In the genomic region with DNA sequence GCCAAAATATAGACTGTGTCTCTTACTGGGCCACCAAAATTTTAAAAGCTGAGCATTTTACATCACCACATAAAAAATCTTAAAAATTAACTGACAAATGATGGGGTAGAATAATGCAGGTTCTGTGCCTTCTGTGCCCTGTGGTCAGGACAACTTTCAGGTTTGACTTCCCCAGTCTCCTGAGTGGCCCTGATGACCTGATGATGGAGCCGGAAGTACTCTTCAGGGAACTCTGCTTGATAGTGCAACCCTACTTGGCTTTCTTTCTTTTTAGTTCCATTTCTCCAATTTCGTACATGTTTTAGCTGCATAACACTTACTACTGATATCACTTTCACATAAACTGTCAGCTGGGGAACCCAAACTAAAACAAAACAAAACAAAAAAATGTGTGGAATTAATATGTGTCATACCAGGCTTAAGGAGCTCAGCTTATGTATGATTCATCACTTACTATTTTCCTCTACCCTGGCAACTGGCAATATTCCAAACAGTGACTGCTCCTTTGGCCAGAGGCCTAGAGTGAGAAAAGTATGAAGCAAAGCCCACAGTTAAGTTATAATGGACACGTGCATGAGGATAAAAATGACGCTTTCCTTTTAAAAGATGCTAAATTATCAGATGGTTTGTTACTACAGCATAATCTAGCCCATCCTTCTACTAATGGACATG, we compare ENCODE assay signal across 8 cellular contexts.
DNase-seq lines count a peak whose midpoint lies in the region; ATAC-seq, FAIRE-seq and TF ChIP-seq lines count a peak whose summit lies in the region.

No MANE protein-coding gene starts in this region.

- H3K27me3 ChIP-seq in A673 (replicated peaks; ENCODE audit: insufficient read depth, low read depth, low read length, poor library complexity), result no peaks in the 10 kb centered on the region
- no peaks in the 10 kb centered on the region for H3K27me3 ChIP-seq in IMR-90 (ENCODE audit: control insufficient read depth, insufficient read depth, low read length)
- no peaks in the 10 kb centered on the region for H3K27me3 ChIP-seq in astrocyte (ENCODE audit: insufficient read depth, low read length)
- no peaks in the 10 kb centered on the region for H3K27me3 ChIP-seq in kidney epithelial cell (ENCODE audit: control insufficient read depth, insufficient read depth, low read length)
- no peaks in the 10 kb centered on the region for H3K27me3 ChIP-seq in effector memory CD4-positive, alpha-beta T cell (replicated peaks; ENCODE audit: control insufficient read depth, insufficient read depth, low read length, poor library complexity, severe bottlenecking)
- H3K27me3 ChIP-seq in spleen (replicated peaks in 1 of 7), result no peaks in the 10 kb centered on the region

- peaks cover 22% of the 10 kb centered on the region for H3K4me1 Mint-ChIP-seq in astrocyte (ENCODE audit: low read depth, unreplicated experiment)

- H2AK5ac ChIP-seq in IMR-90 (ENCODE audit: low read depth, low read length), result no peak overlapping the region

- TF ChIP-seq CTCF in A673 (conservative IDR thresholded peaks at IDR 0.05; ENCODE audit: low read depth, low read length) (no peak), IMR-90 (conservative IDR thresholded peaks at IDR 0.05; ENCODE audit: low read depth, low read length) (no peak), astrocyte (IDR thresholded peaks at IDR 0.05; ENCODE audit: insufficient read depth, low read depth, low read length) (no peak), kidney epithelial cell (IDR thresholded peaks at IDR 0.05; ENCODE audit: insufficient read depth, low read length, poor library complexity, severe bottlenecking) (no peak), spleen (IDR thresholded peaks at IDR 0.05 in 8 of 11, conservative IDR thresholded peaks at IDR 0.05 in 3 of 11) (no peak)

- H3K4me1 ChIP-seq in A673 (ENCODE audit: insufficient read depth, low read length, poor library complexity, severe bottlenecking) (peaks cover 27% of the 10 kb centered on the region), IMR-90 (ENCODE audit: control insufficient read depth, insufficient read depth, low read length) (no peaks in the 10 kb centered on the region; the same call in 1 of the 2 replicates), astrocyte (ENCODE audit: insufficient read depth, low read length) (peaks cover 16% of the 10 kb centered on the region), spleen (no peaks in the 10 kb centered on the region)
- no peaks in the 10 kb centered on the region for H3K4me1 ChIP-seq in effector memory CD4-positive, alpha-beta T cell (ENCODE audit: control insufficient read depth, insufficient read depth, low read length, poor library complexity, severe bottlenecking)

- peak; percentile 97 for ATAC-seq in IMR-90 (ENCODE audit: low read depth)
- no peak for ATAC-seq in HG03175 (IDR thresholded peaks at IDR 0.05; ENCODE audit: unreplicated experiment)
- ATAC-seq in HG02623 (IDR thresholded peaks at IDR 0.05; ENCODE audit: unreplicated experiment), result no peak

- no peaks in the 10 kb centered on the region for H3K9me3 Mint-ChIP-seq in astrocyte (ENCODE audit: unreplicated experiment)

- in situ Hi-C loops in IMR-90 (cut with MboI; ENCODE audit: low sequenced_read_pairs), result no loop called here

- peak; percentile 98 for FAIRE-seq in astrocyte (lab: Jason Lieb, UNC)

- H3K56ac ChIP-seq in IMR-90 (ENCODE audit: extremely low read depth, insufficient read depth, low read length), result no peak overlapping the region

- H3K4me3 ChIP-seq in A673 (ENCODE audit: low read depth, low read length, poor library complexity, severe bottlenecking) (no peak overlapping the region), IMR-90 (ENCODE audit: insufficient read depth, low read depth, low read length) (no peak overlapping the region), astrocyte (ENCODE audit: insufficient read depth, low read depth, low read length) (peak overlapping the region; percentile 7), kidney epithelial cell (ENCODE audit: low read depth, low read length) (no peak overlapping the region), spleen (no peak overlapping the region)
- no peak overlapping the region for H3K4me3 ChIP-seq in effector memory CD4-positive, alpha-beta T cell (ENCODE audit: insufficient read depth, low read depth, low read length, poor library complexity, severe bottlenecking)

- no peaks in the 10 kb centered on the region for H3K27me3 Mint-ChIP-seq in astrocyte (ENCODE audit: low read depth, unreplicated experiment)

- H3K79me1 ChIP-seq in IMR-90 (ENCODE audit: low read depth in 1 of 2, low read length in 2 of 2), result no peaks in the 10 kb centered on the region

- H4K8ac ChIP-seq in IMR-90 (ENCODE audit: low read depth in 2 of 2, low read length in 2 of 2), result no peak overlapping the region; a peak in 1 of 4 replicates

- H3K23ac ChIP-seq in IMR-90 (ENCODE audit: low read depth, low read length), result no peak overlapping the region

- no peak overlapping the region for H4K5ac ChIP-seq in IMR-90 (ENCODE audit: low read depth, low read length)

- H3K14ac ChIP-seq in IMR-90 (replicated peaks; ENCODE audit: low read depth, low read length), result no peak overlapping the region

- no peak overlapping the region for H2BK15ac ChIP-seq in IMR-90 (ENCODE audit: low read depth, low read length)

- H3K79me2 ChIP-seq in astrocyte (ENCODE audit: insufficient read depth, low read length), result no peaks in the 10 kb centered on the region

- H3K9ac ChIP-seq in IMR-90 (ENCODE audit: low read depth, low read length), result no peak overlapping the region
- H3K9ac ChIP-seq in astrocyte (ENCODE audit: low read length), result peak overlapping the region; percentile 76

- H3K9me1 ChIP-seq in IMR-90 (ENCODE audit: insufficient read depth, low read length), result no peaks in the 10 kb centered on the region

- H4K91ac ChIP-seq in IMR-90 (ENCODE audit: insufficient read depth, low read depth, low read length), result no peak overlapping the region

- H3K27ac ChIP-seq in A673 (ENCODE audit: low read depth, low read length, poor library complexity, severe bottlenecking), result no peak overlapping the region
- H3K27ac ChIP-seq in IMR-90 (ENCODE audit: insufficient read depth, low read length), result peak overlapping the region; percentile 32; the same call in 1 of the 2 replicates
- H3K27ac ChIP-seq in astrocyte (ENCODE audit: low read depth, low read length), result peak overlapping the region; percentile 95
- H3K27ac ChIP-seq in effector memory CD4-positive, alpha-beta T cell (ENCODE audit: insufficient read depth, low read length, poor library complexity, severe bottlenecking), result no peak overlapping the region
- H3K27ac ChIP-seq in spleen, result no peak overlapping the region

- H2AFZ ChIP-seq in IMR-90 (replicated peaks; ENCODE audit: low read length, poor library complexity) (no peak overlapping the region), astrocyte (ENCODE audit: low read depth, low read length) (peak overlapping the region; percentile 23)

- H2AK9ac ChIP-seq in IMR-90 (replicated peaks; ENCODE audit: low read depth, low read length, poor library complexity), result no peak overlapping the region

- TF ChIP-seq POLR2A in IMR-90 (IDR thresholded peaks at IDR 0.05; ENCODE audit: low read depth, low read length) (no peak), spleen (IDR thresholded peaks at IDR 0.05) (no peak)

- peak overlapping the region; percentile 71 for H3K4me2 ChIP-seq in IMR-90 (ENCODE audit: low read depth, low read length)
- H3K4me2 ChIP-seq in astrocyte (ENCODE audit: low read length), result peak overlapping the region; percentile 78

- no peaks in the 10 kb centered on the region for H3K36me3 Mint-ChIP-seq in astrocyte (ENCODE audit: low read depth, unreplicated experiment)

- H3K9me3 ChIP-seq in A673 (ENCODE audit: low read depth, low read length, poor library complexity, severe bottlenecking), result no peaks in the 10 kb centered on the region
- H3K9me3 ChIP-seq in IMR-90 (ENCODE audit: control insufficient read depth, insufficient read depth, low read length), result no peaks in the 10 kb centered on the region; the same call in 1 of the 2 replicates
- H3K9me3 ChIP-seq in astrocyte (ENCODE audit: insufficient read depth, low read depth, low read length), result no peaks in the 10 kb centered on the region
- no peaks in the 10 kb centered on the region for H3K9me3 ChIP-seq in effector memory CD4-positive, alpha-beta T cell (ENCODE audit: control insufficient read depth, low read length)
- H3K9me3 ChIP-seq in spleen, result peaks cover 0 to 14% (median 0%) of the 10 kb centered on the region in 8 donors

- intact Hi-C loops in A673 (cut with micrococcal nuclease; ENCODE audit: unreplicated experiment), result no loop called here
- intact Hi-C loops in IMR-90 (cut with micrococcal nuclease), result no loop called here
- intact Hi-C loops in spleen (cut with DNase I; ENCODE audit: low total_unique reads), result no loop called here

- H2BK5ac ChIP-seq in IMR-90 (ENCODE audit: low read depth, low read length, poor library complexity, severe bottlenecking), result peak overlapping the region; percentile 22

- POLR2A ChIA-PET in A673 (lab: Charles Lee; ENCODE audit: low non-redundant PET) (no interaction called here), IMR-90 (lab: Charles Lee; ENCODE audit: unreplicated experiment) (no interaction called here)

- peak overlapping the region; percentile 59; the same call in 1 of the 2 replicates for H2BK120ac ChIP-seq in IMR-90 (ENCODE audit: low read depth, low read length)

- H2BK20ac ChIP-seq in IMR-90 (ENCODE audit: low read depth, low read length), result peak overlapping the region; percentile 90; the same call in 1 of the 2 replicates

- no CpG with 5 or more reads among the region's 4 CpGs for WGBS in IMR-90 (ENCODE audit: extremely low coverage in 2 of 2, insufficient read length in 1 of 2), 2 experiments
- 54 to 67% (median 60%) methylated on average over 4 of the region's 4 CpGs for WGBS in spleen, 5 donors

- peak overlapping the region; percentile 31 for H3K4me3 Mint-ChIP-seq in astrocyte (ENCODE audit: unreplicated experiment)

- dilution Hi-C loops in IMR-90 (cut with HindIII; ENCODE audit: low sequenced_read_pairs, unreplicated experiment), result no loop called here

- H3K4ac ChIP-seq in IMR-90 (ENCODE audit: low read depth, low read length), result peak overlapping the region; percentile 78; the same call in 1 of the 2 replicates

- CTCF ChIA-PET in A673 (lab: Charles Lee), result no interaction called here
- CTCF ChIA-PET in IMR-90 (lab: Yijun Ruan, JAX), result no interaction called here

- BruUV-seq in A673 (replicated peaks; lab: Mats Ljungman, UMichigan) (no TSS peak), IMR-90 (replicated peaks; lab: Mats Ljungman, UMichigan) (no TSS peak)

- H4K20me1 ChIP-seq in IMR-90 (ENCODE audit: insufficient read depth, low read length) (no peaks in the 10 kb centered on the region), astrocyte (ENCODE audit: insufficient read depth, low read length) (no peaks in the 10 kb centered on the region)

- TF ChIP-seq RAD21 in IMR-90 (IDR thresholded peaks at IDR 0.05; ENCODE audit: low read length), result no peak

- no peak overlapping the region; the same call in 1 of the 2 replicates for H3K18ac ChIP-seq in IMR-90 (ENCODE audit: low read depth, low read length)

- H3K36me3 ChIP-seq in A673 (ENCODE audit: insufficient read depth, low read length, poor library complexity, severe bottlenecking) (no peaks in the 10 kb centered on the region), IMR-90 (ENCODE audit: control insufficient read depth, insufficient read depth, low read length) (no peaks in the 10 kb centered on the region), astrocyte (ENCODE audit: insufficient read depth, low read length) (no peaks in the 10 kb centered on the region), kidney epithelial cell (ENCODE audit: control insufficient read depth, insufficient read depth, low read length) (no peaks in the 10 kb centered on the region), spleen (no peaks in the 10 kb centered on the region)
- no peaks in the 10 kb centered on the region for H3K36me3 ChIP-seq in effector memory CD4-positive, alpha-beta T cell (ENCODE audit: control insufficient read depth, insufficient read depth, low read length)

- DNase-seq in A673 (ENCODE audit: low spot score), result peak; percentile 84
- DNase-seq in IMR-90, result peak; percentile 98
- DNase-seq in astrocyte (ENCODE audit: low read depth), result peak; percentile 96
- peak; percentile 91 for DNase-seq in kidney epithelial cell (ENCODE audit: low read depth)
- DNase-seq in effector memory CD4-positive, alpha-beta T cell, result no peak
- no peak for DNase-seq in spleen

- peak overlapping the region; percentile 100 for H3K27ac Mint-ChIP-seq in astrocyte (ENCODE audit: unreplicated experiment)

Comparison
In these comparisons a context has a peak if more than half of its experiments do, and no peak if none do; other contexts are left out.
1. DNase-seq: peak in A673 (single experiment), IMR-90 (single experiment), astrocyte (single experiment) and kidney epithelial cell (single experiment); none in effector memory CD4-positive, alpha-beta T cell (0 of 3) and spleen (single experiment).
2. H3K27ac ChIP-seq: peak in IMR-90 (single experiment) and astrocyte (single experiment); none in A673 (single experiment), effector memory CD4-positive, alpha-beta T cell (single experiment) and spleen (0 of 8).